ENCODE assay signal across 11 cellular contexts in the genomic region with DNA sequence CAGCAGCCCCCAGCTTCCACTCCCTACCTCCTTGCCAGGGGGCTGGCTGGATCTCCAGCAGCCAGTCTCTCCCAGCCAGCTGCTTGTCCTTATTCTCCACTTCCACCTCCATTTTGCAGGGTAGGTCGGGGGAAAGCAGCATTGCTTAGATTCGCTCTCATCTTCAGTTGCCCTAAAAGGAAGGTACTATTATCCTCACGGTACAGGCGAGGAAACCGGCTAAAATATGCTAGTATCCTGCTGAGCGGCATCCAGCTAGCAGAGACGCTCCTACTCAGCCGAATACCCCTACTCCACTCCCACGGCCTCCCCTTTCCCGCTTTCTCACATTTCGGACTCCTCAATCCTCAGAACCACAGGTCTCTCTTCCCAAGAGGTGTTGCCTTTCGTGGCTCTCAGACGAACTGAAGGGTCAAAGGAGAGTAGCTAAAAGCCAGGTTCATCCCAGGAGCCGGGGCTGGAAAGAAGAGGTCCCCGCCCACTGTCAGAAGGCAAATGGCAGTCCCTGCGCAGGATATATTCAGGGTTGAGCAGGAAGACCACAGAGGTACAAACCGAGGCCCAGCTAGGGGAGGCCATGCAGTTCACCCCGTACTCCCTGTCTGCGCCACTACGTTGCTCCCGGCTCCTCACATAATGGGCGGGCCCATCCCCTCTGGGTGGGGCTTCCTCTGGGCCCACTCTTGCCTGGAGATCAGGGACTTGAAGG. TPM values are rescaled to one million over a fixed set of nuclear protein-coding genes. Genes with fewer than 3 reads are reported as not detected.
DNase-seq lines count a peak whose midpoint lies in the region; ATAC-seq and TF ChIP-seq lines count a peak whose summit lies in the region.
"Had no signal": no experiment of that assay in that cellular context is flagged by ENCODE, and none has a peak within 500 bp of the region (broad histone marks: within the 10 kb centered on the region; RNA-seq: fewer than 3 reads in every experiment).

No MANE protein-coding gene starts in this region.

- TF ChIP-seq EP300 in SK-N-SH (IDR thresholded peaks at IDR 0.05; ENCODE audit: borderline replicate concordance in 1 of 2, low read depth in 1 of 2, low read length in 1 of 2) = no peak

- H3K27me3 ChIP-seq in SK-N-SH (ENCODE audit: insufficient read depth) = no peaks in the 10 kb centered on the region
- H3K27me3 ChIP-seq in HUES6 (ENCODE audit: control insufficient read depth, insufficient read depth, low read length) = peaks cover 49% of the 10 kb centered on the region
- peaks cover 3% of the 10 kb centered on the region for H3K27me3 ChIP-seq in parathyroid adenoma (ENCODE audit: control insufficient read depth, insufficient read depth, low read length)

- H4K20me1 ChIP-seq in SK-N-SH (ENCODE audit: insufficient read depth) = no peaks in the 10 kb centered on the region

- H3K4me1 ChIP-seq in SK-N-SH (ENCODE audit: control insufficient read depth in 1 of 2, insufficient read depth in 2 of 2, low read depth in 1 of 2, low read length in 1 of 2) (peaks cover 0 to 32% of the 10 kb centered on the region in 2 experiments; a peak in 2 of 4 replicates), HUES6 (ENCODE audit: control insufficient read depth, insufficient read depth, low read length) (peaks cover 18% of the 10 kb centered on the region), parathyroid adenoma (peaks cover 12% of the 10 kb centered on the region)

- POLR2A ChIA-PET in SK-N-SH (lab: Yijun Ruan, JAX) (interaction anchor here (1.4 kb wide), 1 partner anchor 36 kb away, joined by 7 read pairs; no protein-coding TSS in a partner anchor), RWPE1 (lab: Yijun Ruan, JAX; ENCODE audit: low non-redundant PET) (no interaction called here)

- H3K4me2 ChIP-seq in SK-N-SH (no peak overlapping the region), parathyroid adenoma (ENCODE audit: low read length) (no peak overlapping the region)

- H3K4me3 ChIP-seq in SK-N-SH (ENCODE audit: low read depth in 2 of 2, low read length in 1 of 2) (no peak overlapping the region), HUES6 (ENCODE audit: low read depth, low read length) (peak overlapping the region; percentile 41), coronary artery (no peak overlapping the region), parathyroid adenoma (ENCODE audit: low read depth, low read length) (no peak overlapping the region)
- H3K4me3 ChIP-seq: cardiac muscle cell had no signal

- H3K9ac ChIP-seq in SK-N-SH (no peak overlapping the region), HUES6 (ENCODE audit: low read length) (no peak overlapping the region), parathyroid adenoma (no peak overlapping the region)

- H2AFZ ChIP-seq in SK-N-SH (ENCODE audit: low read depth) = no peak overlapping the region
- H2AFZ ChIP-seq in parathyroid adenoma = peak overlapping the region; percentile 38

- H3K9me2 ChIP-seq in SK-N-SH = no peaks in the 10 kb centered on the region

- ATAC-seq in SK-N-SH treated with all-trans-retinoic acid at 6 μM for 48 hours = no peak

- H3K79me2 ChIP-seq in SK-N-SH (ENCODE audit: insufficient read depth) = no peaks in the 10 kb centered on the region
- H3K79me2 ChIP-seq in parathyroid adenoma = peaks cover 3% of the 10 kb centered on the region

- peaks cover 10% of the 10 kb centered on the region for H3F3A ChIP-seq in SK-N-SH (replicated peaks; ENCODE audit: insufficient read depth)

- peak; percentile 3; the same call in 1 of the 2 replicates for TF ChIP-seq CTCF in SK-N-SH (IDR thresholded peaks at IDR 0.05)
- no peak for TF ChIP-seq CTCF in coronary artery (IDR thresholded peaks at IDR 0.05)
- TF ChIP-seq CTCF in parathyroid adenoma (IDR thresholded peaks at IDR 0.05) = no peak
- TF ChIP-seq CTCF in RWPE1 (conservative IDR thresholded peaks at IDR 0.05; ENCODE audit: low read depth) = no peak; the same call in 1 of the 2 replicates

- DNase-seq in SK-N-SH = no peak
- peak; percentile 43 for DNase-seq in coronary artery (ENCODE audit: low spot score)
- DNase-seq in globus pallidus (ENCODE audit: low spot score) = no peak
- no peak for DNase-seq in RWPE1 (ENCODE audit: low spot score)
- DNase-seq in putamen (ENCODE audit: low spot score) = no peak
- DNase-seq: NCI-H1417 treated with DMSO at 0.1 percent for 48 hours, SW 1271 had no signal

- WGBS in SK-N-SH (ENCODE audit: low lambda C conversion rate) = 87% methylated on average over 21 of the region's 22 CpGs

- CTCF ChIA-PET in SK-N-SH (lab: Yijun Ruan, JAX) = interaction anchor here (0.7 to 6.7 kb wide), 52 partner anchors 8 to 455 kb away, joined by 3 to 127 read pairs (median 6); no protein-coding TSS in a partner anchor
- CTCF ChIA-PET in RWPE1 (lab: Yijun Ruan, JAX) = interaction anchor here (0.5 to 1.6 kb wide), 6 partner anchors 12 to 294 kb away, joined by 3 to 10 read pairs (median 4); no protein-coding TSS in a partner anchor

- H3K9me3 ChIP-seq in SK-N-SH = no peaks in the 10 kb centered on the region
- no peaks in the 10 kb centered on the region for H3K9me3 ChIP-seq in HUES6 (ENCODE audit: control insufficient read depth, insufficient read depth, low read depth, low read length)
- no peaks in the 10 kb centered on the region for H3K9me3 ChIP-seq in parathyroid adenoma (ENCODE audit: control insufficient read depth, low read length)

- H3K36me3 ChIP-seq in SK-N-SH (replicated peaks in 1 of 2; ENCODE audit: control insufficient read depth in 1 of 2, insufficient read depth in 2 of 2, low read length in 1 of 2) (no peaks in the 10 kb centered on the region), HUES6 (ENCODE audit: control insufficient read depth, insufficient read depth, low read length) (no peaks in the 10 kb centered on the region), parathyroid adenoma (ENCODE audit: control insufficient read depth, insufficient read depth, low read length) (no peaks in the 10 kb centered on the region)
- H3K36me3 ChIP-seq: cardiac muscle cell had no signal

- H3K27ac ChIP-seq in SK-N-SH (ENCODE audit: low read depth in 2 of 2, low read length in 1 of 2) (no peak overlapping the region), HUES6 (ENCODE audit: low read depth, low read length) (no peak overlapping the region), coronary artery (no peak overlapping the region), parathyroid adenoma (no peak overlapping the region), RWPE1 (no peak overlapping the region)
- H3K27ac ChIP-seq: cardiac muscle cell had no signal

- TF ChIP-seq RAD21 in SK-N-SH (IDR thresholded peaks at IDR 0.05; ENCODE audit: low read length) = no peak

TF ChIP-seq in SK-N-SH, 30 proteins besides CTCF, POLR2A, EP300 and RAD21:
- TF ChIP-seq YY1 (IDR thresholded peaks at IDR 0.05; ENCODE audit: low read depth) = 0 out of 2 replicates have a peak, but pooled peaks have one; percentile 24
- TF ChIP-seq, protein P1, sequence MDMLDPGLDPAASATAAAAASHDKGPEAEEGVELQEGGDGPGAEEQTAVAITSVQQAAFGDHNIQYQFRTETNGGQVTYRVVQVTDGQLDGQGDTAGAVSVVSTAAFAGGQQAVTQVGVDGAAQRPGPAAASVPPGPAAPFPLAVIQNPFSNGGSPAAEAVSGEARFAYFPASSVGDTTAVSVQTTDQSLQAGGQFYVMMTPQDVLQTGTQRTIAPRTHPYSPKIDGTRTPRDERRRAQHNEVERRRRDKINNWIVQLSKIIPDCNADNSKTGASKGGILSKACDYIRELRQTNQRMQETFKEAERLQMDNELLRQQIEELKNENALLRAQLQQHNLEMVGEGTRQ (IDR thresholded peaks at IDR 0.05; ENCODE audit: borderline replicate concordance, low read depth, low read length) = no peak

TF ChIP-seq in SK-N-SH treated with all-trans-retinoic acid at 6 μM for 48 hours, 23 proteins besides CTCF, POLR2A, EP300 and RAD21:
- TF ChIP-seq, protein P2, sequence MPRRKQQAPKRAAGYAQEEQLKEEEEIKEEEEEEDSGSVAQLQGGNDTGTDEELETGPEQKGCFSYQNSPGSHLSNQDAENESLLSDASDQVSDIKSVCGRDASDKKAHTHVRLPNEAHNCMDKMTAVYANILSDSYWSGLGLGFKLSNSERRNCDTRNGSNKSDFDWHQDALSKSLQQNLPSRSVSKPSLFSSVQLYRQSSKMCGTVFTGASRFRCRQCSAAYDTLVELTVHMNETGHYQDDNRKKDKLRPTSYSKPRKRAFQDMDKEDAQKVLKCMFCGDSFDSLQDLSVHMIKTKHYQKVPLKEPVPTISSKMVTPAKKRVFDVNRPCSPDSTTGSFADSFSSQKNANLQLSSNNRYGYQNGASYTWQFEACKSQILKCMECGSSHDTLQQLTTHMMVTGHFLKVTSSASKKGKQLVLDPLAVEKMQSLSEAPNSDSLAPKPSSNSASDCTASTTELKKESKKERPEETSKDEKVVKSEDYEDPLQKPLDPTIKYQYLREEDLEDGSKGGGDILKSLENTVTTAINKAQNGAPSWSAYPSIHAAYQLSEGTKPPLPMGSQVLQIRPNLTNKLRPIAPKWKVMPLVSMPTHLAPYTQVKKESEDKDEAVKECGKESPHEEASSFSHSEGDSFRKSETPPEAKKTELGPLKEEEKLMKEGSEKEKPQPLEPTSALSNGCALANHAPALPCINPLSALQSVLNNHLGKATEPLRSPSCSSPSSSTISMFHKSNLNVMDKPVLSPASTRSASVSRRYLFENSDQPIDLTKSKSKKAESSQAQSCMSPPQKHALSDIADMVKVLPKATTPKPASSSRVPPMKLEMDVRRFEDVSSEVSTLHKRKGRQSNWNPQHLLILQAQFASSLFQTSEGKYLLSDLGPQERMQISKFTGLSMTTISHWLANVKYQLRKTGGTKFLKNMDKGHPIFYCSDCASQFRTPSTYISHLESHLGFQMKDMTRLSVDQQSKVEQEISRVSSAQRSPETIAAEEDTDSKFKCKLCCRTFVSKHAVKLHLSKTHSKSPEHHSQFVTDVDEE (CRISPR knock-in tag; IDR thresholded peaks at IDR 0.05) = no peak
- TF ChIP-seq PPARA (CRISPR knock-in tag; IDR thresholded peaks at IDR 0.05; ENCODE audit: borderline replicate concordance) = no peak
- TF ChIP-seq, protein P3, sequence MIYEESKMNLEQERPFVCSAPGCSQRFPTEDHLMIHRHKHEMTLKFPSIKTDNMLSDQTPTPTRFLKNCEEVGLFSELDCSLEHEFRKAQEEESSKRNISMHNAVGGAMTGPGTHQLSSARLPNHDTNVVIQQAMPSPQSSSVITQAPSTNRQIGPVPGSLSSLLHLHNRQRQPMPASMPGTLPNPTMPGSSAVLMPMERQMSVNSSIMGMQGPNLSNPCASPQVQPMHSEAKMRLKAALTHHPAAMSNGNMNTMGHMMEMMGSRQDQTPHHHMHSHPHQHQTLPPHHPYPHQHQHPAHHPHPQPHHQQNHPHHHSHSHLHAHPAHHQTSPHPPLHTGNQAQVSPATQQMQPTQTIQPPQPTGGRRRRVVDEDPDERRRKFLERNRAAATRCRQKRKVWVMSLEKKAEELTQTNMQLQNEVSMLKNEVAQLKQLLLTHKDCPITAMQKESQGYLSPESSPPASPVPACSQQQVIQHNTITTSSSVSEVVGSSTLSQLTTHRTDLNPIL (CRISPR knock-in tag; IDR thresholded peaks at IDR 0.05; ENCODE audit: low read depth) = no peak
- TF ChIP-seq SNAI2 (CRISPR knock-in tag; IDR thresholded peaks at IDR 0.05) = no peak
- TF ChIP-seq ZFP3 (CRISPR knock-in tag; IDR thresholded peaks at IDR 0.05) = no peak
- TF ChIP-seq ZFP30 (CRISPR knock-in tag; IDR thresholded peaks at IDR 0.05) = no peak
- no peak for TF ChIP-seq CSDC2 (CRISPR knock-in tag; IDR thresholded peaks at IDR 0.05)
TF ChIP-seq in SK-N-SH treated with all-trans-retinoic acid at 6 μM for 48 hours: peak in this region for 0.

RNA-seq across cellular contexts. Expression of a gene that starts 1.6 kb away (rescaled TPM):
- polyA plus RNA-seq in SK-N-SH (2012; rRNA removed) = 7.1 and 9.4 TPM in 2 replicates
- 7.0 and 10.5 TPM in 2 replicates for polyA plus RNA-seq in SK-N-SH (2012; cell fraction: cytosol; rRNA removed)
- polyA plus RNA-seq in SK-N-SH (2012; cell fraction: nucleus; rRNA removed) = 5.4 and 6.5 TPM in 2 replicates
